Comparison of ENCODE assay signal across 8 cellular contexts in genomic region chr19:12939908-12940533, GRCh38. TPM values are rescaled to one million over a fixed set of nuclear protein-coding genes. Genes with fewer than 3 reads are reported as not detected.
DNase-seq lines count a peak whose midpoint lies in the region; ATAC-seq, FAIRE-seq and TF ChIP-seq lines count a peak whose summit lies in the region.

No MANE protein-coding gene starts in this region.

- H3K27ac Mint-ChIP-seq in T-helper 17 cell, result peak overlapping the region; percentile 98

- no peaks in the 10 kb centered on the region for H3K27me3 Mint-ChIP-seq in T-helper 17 cell

- no peak for TF ChIP-seq POLR2A in GM12891 (IDR thresholded peaks at IDR 0.05; ENCODE audit: low read depth, low read length)
- no peak for TF ChIP-seq POLR2A in gastrocnemius medialis (IDR thresholded peaks at IDR 0.05)

- H3K4me3 Mint-ChIP-seq in T-helper 17 cell, result peak overlapping the region; percentile 97

- peaks cover 44% of the 10 kb centered on the region for H3K4me1 Mint-ChIP-seq in T-helper 17 cell

- ATAC-seq in T-helper 17 cell (no peak), gastrocnemius medialis (no peak)

- peaks cover 9% of the 10 kb centered on the region for H3K36me3 Mint-ChIP-seq in T-helper 17 cell (ENCODE audit: low read depth)

- in situ Hi-C loops in gastrocnemius medialis (cut with MboI; ENCODE audit: low sequenced_read_pairs in 4 of 4), result no loop called here

- DNase-seq in GM12891 (ENCODE audit: insufficient read length, low spot score) (no peak), T-helper 17 cell (no peak), fibroblast of pulmonary artery (ENCODE audit: low read depth) (no peak), gastrocnemius medialis (no peak), mesenteric fat pad (ENCODE audit: low spot score) (no peak), NCI-H2029 (lab: John Stamatoyannopoulos, UW) (no peak), AG08396 (ENCODE audit: low spot score) (no peak), foreskin melanocyte (no peak)

- H3K27ac ChIP-seq in gastrocnemius medialis, result peak overlapping the region; percentile 83 to 99 (median 96)

- FAIRE-seq in GM12891 (lab: Jason Lieb, UNC), result no peak

- H3K27me3 ChIP-seq in gastrocnemius medialis, result no peaks in the 10 kb centered on the region

- TF ChIP-seq CTCF in fibroblast of pulmonary artery (IDR thresholded peaks at IDR 0.05; ENCODE audit: low read length, missing control alignments) (no peak), gastrocnemius medialis (IDR thresholded peaks at IDR 0.05 in 4 of 5, conservative IDR thresholded peaks at IDR 0.05 in 1 of 5) (no peak)

- H3K4me3 ChIP-seq in fibroblast of pulmonary artery (replicated peaks; ENCODE audit: low read depth, low read length), result peak overlapping the region; percentile 85
- H3K4me3 ChIP-seq in gastrocnemius medialis, result peak overlapping the region; percentile 73 to 99 (median 98)

- H3K9me3 ChIP-seq in T-helper 17 cell (ENCODE audit: control insufficient read depth, low read length, poor library complexity, severe bottlenecking) (no peaks in the 10 kb centered on the region), gastrocnemius medialis (no peaks in the 10 kb centered on the region)

- intact Hi-C loops in gastrocnemius medialis (cut with DNase I; ENCODE audit: low total_unique reads), result loop anchor here (10.0 kb wide), 1 partner anchor 905 kb away; no protein-coding TSS in a partner anchor

- peaks cover 0 to 48% of the 10 kb centered on the region in 2 donors for H3K36me3 ChIP-seq in gastrocnemius medialis

- H3K4me1 ChIP-seq in gastrocnemius medialis, result peaks cover 24 to 26% of the 10 kb centered on the region in 2 donors

TF ChIP-seq in GM12891, 5 proteins besides CTCF, POLR2A, EP300 and RAD21:
- TF ChIP-seq TAF1 (IDR thresholded peaks at IDR 0.05; ENCODE audit: low read depth, low read length) (no peak), POU2F2 (IDR thresholded peaks at IDR 0.05; ENCODE audit: low read depth, low read length) (no peak), POLR2AphosphoS5 (IDR thresholded peaks at IDR 0.05; ENCODE audit: low read depth, low read length) (peak; percentile 13; the same call in 1 of the 2 replicates), SPI1 (IDR thresholded peaks at IDR 0.05; ENCODE audit: low read depth, low read length) (no peak), PAX5 (IDR thresholded peaks at IDR 0.05; ENCODE audit: insufficient read depth, low read length, severe bottlenecking) (no peak)

RNA-seq across cellular contexts. Expression of gene CALR, which starts 1.6 kb away (rescaled TPM):
- 578 TPM for polyA plus RNA-seq in GM12891 (2012; ENCODE audit: low read depth, missing spikeins)
- total RNA-seq in T-helper 17 cell (100 to 1,000 TPM; 418 to 472 TPM), gastrocnemius medialis (100 to 1,000 TPM; 110 to 195 (median 135) TPM), mesenteric fat pad (877 TPM)

RNA-seq across cellular contexts. Expression of gene RAD23A, which starts 5.6 kb away (rescaled TPM):
- polyA plus RNA-seq in GM12891 (2012; ENCODE audit: low read depth, missing spikeins), result 108 TPM
- total RNA-seq in T-helper 17 cell, result 10 to 100 TPM; 74.1 to 82.1 TPM
- 100 to 1,000 TPM; 618 to 949 (median 780) TPM for total RNA-seq in gastrocnemius medialis
- 143 TPM for total RNA-seq in mesenteric fat pad

RNA-seq across cellular contexts. Expression of gene FARSA, which starts 6.5 kb away (rescaled TPM):
- 73.3 TPM for polyA plus RNA-seq in GM12891 (2012; ENCODE audit: low read depth, missing spikeins)
- total RNA-seq in T-helper 17 cell, result 10 to 100 TPM; 23.2 to 28.3 TPM
- total RNA-seq in gastrocnemius medialis, result 10 to 100 TPM; 40.7 to 68.8 (median 62.3) TPM
- total RNA-seq in mesenteric fat pad, result 51.6 TPM

RNA-seq across cellular contexts. Expression of gene GADD45GIP1, which starts 17.0 kb away (rescaled TPM):
- polyA plus RNA-seq in GM12891 (2012; ENCODE audit: low read depth, missing spikeins), result 38.0 TPM
- 1 to 10 TPM; 6.9 to 8.3 TPM for total RNA-seq in T-helper 17 cell
- 10 to 100 TPM; 50.7 to 71.0 (median 61.4) TPM for total RNA-seq in gastrocnemius medialis
- total RNA-seq in mesenteric fat pad, result 19.8 TPM

RNA-seq across cellular contexts. Expression of gene SYCE2, which starts 20.9 kb away (rescaled TPM):
- 2.5 TPM for polyA plus RNA-seq in GM12891 (2012; ENCODE audit: low read depth, missing spikeins)
- under 1 TPM; 0.52 to 0.86 TPM for total RNA-seq in T-helper 17 cell
- total RNA-seq in gastrocnemius medialis, result not detected
- not detected for total RNA-seq in mesenteric fat pad
